In genomic region chr4:41258783-41259182, GRCh38 we compare ENCODE assay signal across 9 cellular contexts.
DNase-seq lines count a peak whose midpoint lies in the region; ATAC-seq and TF ChIP-seq lines count a peak whose summit lies in the region.
"Had no signal": no experiment of that assay in that cellular context is flagged by ENCODE, and none has a peak within 500 bp of the region (broad histone marks: within the 10 kb centered on the region; RNA-seq: fewer than 3 reads in every experiment).

No MANE protein-coding gene starts in this region.

- H3K36me3 Mint-ChIP-seq in activated naive CD8-positive, alpha-beta T cell treated with anti-CD3 and anti-CD28 coated beads, Interleukin-2, amount 50 U/mL, for 24 hours (ENCODE audit: low read depth) = no peaks in the 10 kb centered on the region

- no peaks in the 10 kb centered on the region for H3K9me3 Mint-ChIP-seq in activated naive CD8-positive, alpha-beta T cell treated with anti-CD3 and anti-CD28 coated beads, Interleukin-2, amount 50 U/mL, for 24 hours

- TF ChIP-seq CTCF in astrocyte of the cerebellum (IDR thresholded peaks at IDR 0.05; ENCODE audit: low read depth, low read length, missing control alignments) = peak; percentile 58

- peaks cover 54% of the 10 kb centered on the region for H3K27me3 Mint-ChIP-seq in activated naive CD8-positive, alpha-beta T cell treated with anti-CD3 and anti-CD28 coated beads, Interleukin-2, amount 50 U/mL, for 24 hours

- peaks cover 14% of the 10 kb centered on the region for H3K4me1 Mint-ChIP-seq in activated naive CD8-positive, alpha-beta T cell treated with anti-CD3 and anti-CD28 coated beads, Interleukin-2, amount 50 U/mL, for 24 hours

- DNase-seq in DMS 273 (lab: John Stamatoyannopoulos, UW; ENCODE audit: unreplicated experiment) (peak; percentile 61), DMS 273 treated with DMSO at 0.1 percent for 48 hours (lab: John Stamatoyannopoulos, UW) (no peak), NCI-H1092 treated with DMSO at 0.1 percent for 48 hours (lab: John Stamatoyannopoulos, UW) (peak; percentile 28), astrocyte of the cerebellum (ENCODE audit: low read depth) (peak; percentile 40), islet precursor cell (peak; percentile 78)
- DNase-seq in activated naive CD8-positive, alpha-beta T cell treated with anti-CD3 and anti-CD28 coated beads, Interleukin-2, amount 50 U/mL, for 24 hours = no peak

- H3K4me3 Mint-ChIP-seq in activated naive CD8-positive, alpha-beta T cell treated with anti-CD3 and anti-CD28 coated beads, Interleukin-2, amount 50 U/mL, for 24 hours = no peak overlapping the region

- ATAC-seq in HG02938 (IDR thresholded peaks at IDR 0.05; ENCODE audit: unreplicated experiment) (no peak), GM18519 (IDR thresholded peaks at IDR 0.05; ENCODE audit: low FRiP score, unreplicated experiment) (no peak)
- ATAC-seq in activated naive CD8-positive, alpha-beta T cell treated with anti-CD3 and anti-CD28 coated beads, Interleukin-2, amount 50 U/mL, for 24 hours = no peak

- in situ Hi-C loops in astrocyte of the cerebellum (cut with HindIII; ENCODE audit: low sequenced_read_pairs) = no loop called here

- H3K27ac Mint-ChIP-seq in activated naive CD8-positive, alpha-beta T cell treated with anti-CD3 and anti-CD28 coated beads, Interleukin-2, amount 50 U/mL, for 24 hours = no peak overlapping the region
- H3K27ac Mint-ChIP-seq: B cell had no signal

- H3K4me3 ChIP-seq in astrocyte of the cerebellum (ENCODE audit: low read depth, low read length) = peak overlapping the region; percentile 75

Comparison
In these comparisons a context has a peak if more than half of its experiments do, and no peak if none do; other contexts are left out.
1. DNase-seq: peak in DMS 273 (single experiment), NCI-H1092 treated with DMSO at 0.1 percent for 48 hours (single experiment), astrocyte of the cerebellum (single experiment) and islet precursor cell (single experiment); none in DMS 273 treated with DMSO at 0.1 percent for 48 hours (single experiment) and activated naive CD8-positive, alpha-beta T cell treated with anti-CD3 and anti-CD28 coated beads, Interleukin-2, amount 50 U/mL, for 24 hours (single experiment).